8 cellular contexts compared by ENCODE assay signal in genomic region chr11:93329936-93330445, GRCh38. TPM values are rescaled to one million over a fixed set of nuclear protein-coding genes. Genes with fewer than 3 reads are reported as not detected.
A peak's percentile ranks its signal among the peaks of the same experiment; 100 is the strongest.
DNase-seq lines count a peak whose midpoint lies in the region; ATAC-seq, FAIRE-seq and TF ChIP-seq lines count a peak whose summit lies in the region.

No MANE protein-coding gene starts in this region.

- H3K27me3 ChIP-seq in esophagus muscularis mucosa (peaks cover 0 to 22% (median 4%) of the 10 kb centered on the region in 4 donors), prostate gland (replicated peaks; ENCODE audit: insufficient read depth) (no peaks in the 10 kb centered on the region)
- H3K27me3 ChIP-seq in effector memory CD4-positive, alpha-beta T cell (replicated peaks; ENCODE audit: control insufficient read depth, insufficient read depth, low read length, poor library complexity, severe bottlenecking), result peaks cover 3% of the 10 kb centered on the region

- no peaks in the 10 kb centered on the region for H3K9me3 Mint-ChIP-seq in activated CD8-positive, alpha-beta memory T cell treated with anti-CD3 and anti-CD28 coated beads, Interleukin-2, amount 10 ng/mL, durations not matched to agents 7 days and 5 days (ENCODE audit: low read depth)

- H3K27me3 Mint-ChIP-seq in activated CD8-positive, alpha-beta memory T cell treated with anti-CD3 and anti-CD28 coated beads, Interleukin-2, amount 10 ng/mL, durations not matched to agents 7 days and 5 days, result peaks cover 40% of the 10 kb centered on the region

- DNase-seq in GM12892 (ENCODE audit: insufficient read length), result no peak
- peak; percentile 70 to 89 for DNase-seq in NCI-H526 (lab: John Stamatoyannopoulos, UW)
- no peak for DNase-seq in esophagus muscularis mucosa (ENCODE audit: extremely low spot score)
- DNase-seq in prostate gland (ENCODE audit: low spot score), result no peak
- no peak for DNase-seq in activated CD8-positive, alpha-beta memory T cell treated with anti-CD3 and anti-CD28 coated beads, Interleukin-2, amount 10 ng/mL, durations not matched to agents 7 days and 5 days
- no peak for DNase-seq in NCI-H128 (lab: John Stamatoyannopoulos, UW; ENCODE audit: unreplicated experiment)
- no peak for DNase-seq in effector memory CD4-positive, alpha-beta T cell
- no peak for DNase-seq in stimulated activated CD8-positive, alpha-beta memory T cell treated with anti-CD3 and anti-CD28 coated beads, Interleukin-4, amount 100 ng/mL, for 48 hours

- 6% methylated on average over 14 of the region's 16 CpGs for WGBS in esophagus muscularis mucosa
- 14% methylated on average over 16 of the region's 16 CpGs for WGBS in prostate gland

- H3K36me3 ChIP-seq in esophagus muscularis mucosa, result no peaks in the 10 kb centered on the region
- H3K36me3 ChIP-seq in prostate gland, result no peaks in the 10 kb centered on the region
- no peaks in the 10 kb centered on the region for H3K36me3 ChIP-seq in effector memory CD4-positive, alpha-beta T cell (ENCODE audit: control insufficient read depth, insufficient read depth, low read length)

- no peak overlapping the region for H3K27ac Mint-ChIP-seq in activated CD8-positive, alpha-beta memory T cell treated with anti-CD3 and anti-CD28 coated beads, Interleukin-2, amount 10 ng/mL, durations not matched to agents 7 days and 5 days

- ATAC-seq in activated CD8-positive, alpha-beta memory T cell treated with anti-CD3 and anti-CD28 coated beads, Interleukin-2, amount 10 ng/mL, durations not matched to agents 7 days and 5 days, result no peak

- TF ChIP-seq CTCF in esophagus muscularis mucosa (IDR thresholded peaks at IDR 0.05), result no peak
- TF ChIP-seq CTCF in prostate gland (IDR thresholded peaks at IDR 0.05), result peak in 1 of 4 experiments; percentile 6

- peaks cover 5% of the 10 kb centered on the region for H3K4me1 Mint-ChIP-seq in activated CD8-positive, alpha-beta memory T cell treated with anti-CD3 and anti-CD28 coated beads, Interleukin-2, amount 10 ng/mL, durations not matched to agents 7 days and 5 days

- H3K36me3 Mint-ChIP-seq in activated CD8-positive, alpha-beta memory T cell treated with anti-CD3 and anti-CD28 coated beads, Interleukin-2, amount 10 ng/mL, durations not matched to agents 7 days and 5 days, result peaks cover 2% of the 10 kb centered on the region

- H3K4me3 Mint-ChIP-seq in activated CD8-positive, alpha-beta memory T cell treated with anti-CD3 and anti-CD28 coated beads, Interleukin-2, amount 10 ng/mL, durations not matched to agents 7 days and 5 days, result no peak overlapping the region

- peak overlapping the region; percentile 46 to 53 (median 50) for H3K4me3 ChIP-seq in esophagus muscularis mucosa
- peak overlapping the region; percentile 24 to 38 for H3K4me3 ChIP-seq in prostate gland
- H3K4me3 ChIP-seq in effector memory CD4-positive, alpha-beta T cell (ENCODE audit: insufficient read depth, low read depth, low read length, poor library complexity, severe bottlenecking), result no peak overlapping the region

- CTCF ChIA-PET in activated CD8-positive, alpha-beta memory T cell treated with anti-CD3 and anti-CD28 coated beads, Interleukin-2, amount 10 ng/mL, durations not matched to agents 7 days and 5 days (lab: Charles Lee), result no interaction called here

- peak; percentile 78 for FAIRE-seq in GM12892 (lab: Jason Lieb, UNC)

- TF ChIP-seq EP300 in esophagus muscularis mucosa (IDR thresholded peaks at IDR 0.05), result no peak

- H3K4me1 ChIP-seq in esophagus muscularis mucosa (peaks cover 0 to 14% (median 10%) of the 10 kb centered on the region in 4 donors), prostate gland (replicated peaks) (no peaks in the 10 kb centered on the region)
- no peaks in the 10 kb centered on the region for H3K4me1 ChIP-seq in effector memory CD4-positive, alpha-beta T cell (ENCODE audit: control insufficient read depth, insufficient read depth, low read length, poor library complexity, severe bottlenecking)

- intact Hi-C loops in esophagus muscularis mucosa (cut with DNase I) (no loop called here), prostate gland (cut with DNase I) (no loop called here)

- H3K27ac ChIP-seq in esophagus muscularis mucosa (replicated peaks in 1 of 4) (no peak overlapping the region), prostate gland (peak overlapping the region in 1 of 2 donors; percentile 28)
- no peak overlapping the region for H3K27ac ChIP-seq in effector memory CD4-positive, alpha-beta T cell (ENCODE audit: insufficient read depth, low read length, poor library complexity, severe bottlenecking)

- TF ChIP-seq POLR2A in GM12892 (IDR thresholded peaks at IDR 0.05; ENCODE audit: low read depth, low read length) (no peak), esophagus muscularis mucosa (IDR thresholded peaks at IDR 0.05; ENCODE audit: low read depth) (no peak), prostate gland (IDR thresholded peaks at IDR 0.05) (no peak)

- no peaks in the 10 kb centered on the region for H3K9me3 ChIP-seq in esophagus muscularis mucosa
- no peaks in the 10 kb centered on the region for H3K9me3 ChIP-seq in prostate gland
- H3K9me3 ChIP-seq in effector memory CD4-positive, alpha-beta T cell (ENCODE audit: control insufficient read depth, low read length), result no peaks in the 10 kb centered on the region

RNA-seq across cellular contexts. Expression of gene DEUP1, which starts 0.6 kb away (rescaled TPM):
- polyA plus RNA-seq in GM12892 (2012; ENCODE audit: missing spikeins), result not detected
- total RNA-seq in esophagus muscularis mucosa, result not detected
- 1 to 10 TPM; 1.2 to 3.2 TPM for total RNA-seq in prostate gland
- total RNA-seq in activated CD8-positive, alpha-beta memory T cell treated with anti-CD3 and anti-CD28 coated beads, Interleukin-2, amount 10 ng/mL, durations not matched to agents 7 days and 5 days, result not detected

Comparison
In these comparisons a context has a peak if more than half of its experiments do, and no peak if none do; other contexts are left out.
1. DNase-seq: peak in NCI-H526 (2 of 2); none in GM12892 (single experiment), esophagus muscularis mucosa (single experiment), prostate gland (single experiment), activated CD8-positive, alpha-beta memory T cell treated with anti-CD3 and anti-CD28 coated beads, Interleukin-2, amount 10 ng/mL, durations not matched to agents 7 days and 5 days (single experiment), NCI-H128 (single experiment), effector memory CD4-positive, alpha-beta T cell (0 of 3) and stimulated activated CD8-positive, alpha-beta memory T cell treated with anti-CD3 and anti-CD28 coated beads, Interleukin-4, amount 100 ng/mL, for 48 hours (single experiment).